ENCODE assay signal across 1 cellular context in the genomic region with DNA sequence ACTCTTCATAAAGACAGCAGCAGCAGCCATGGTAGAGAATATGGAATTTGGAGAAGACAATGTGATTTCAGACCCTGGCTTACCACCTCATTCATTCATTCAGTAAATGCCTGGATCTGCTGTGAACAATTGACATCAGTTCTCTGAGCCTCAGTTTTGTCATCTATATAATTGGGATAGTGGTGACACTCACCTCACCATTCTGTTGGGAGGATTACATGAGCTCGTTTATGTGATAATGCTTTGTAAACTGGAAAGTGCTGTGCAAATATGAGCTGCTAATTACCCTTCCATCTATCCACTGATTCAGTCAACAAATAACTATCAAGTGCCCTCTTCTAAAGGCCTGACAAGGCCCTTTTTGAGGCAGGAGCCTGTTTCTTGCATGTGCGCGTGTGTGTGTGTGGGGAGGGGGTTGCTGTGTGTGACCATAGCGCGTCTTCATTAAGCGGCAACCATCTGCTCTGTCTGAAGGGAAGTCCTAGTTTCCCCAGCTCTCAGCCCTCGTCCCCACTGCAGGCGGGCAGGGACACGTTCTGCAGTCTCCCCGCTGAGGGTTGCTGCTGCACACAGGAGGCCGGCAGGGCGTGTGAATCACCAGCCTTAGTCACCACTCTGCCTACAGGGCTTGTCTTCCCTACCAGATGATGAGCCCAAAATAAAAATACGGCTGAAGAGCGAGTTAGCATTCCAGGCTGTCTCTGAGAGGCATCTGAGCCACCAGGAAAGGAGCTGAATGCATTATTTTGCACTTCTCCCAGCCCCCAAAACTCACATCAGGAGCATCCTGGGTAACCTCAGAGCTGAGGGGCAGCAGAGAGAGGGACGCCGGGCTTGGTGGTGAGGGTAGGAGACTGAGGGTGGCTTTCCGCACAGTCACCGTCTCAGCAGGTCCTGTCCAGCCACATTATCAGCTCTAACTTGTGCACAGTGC.
TF ChIP-seq lines count a peak whose summit lies in the region.

No MANE protein-coding gene starts in this region.

TF ChIP-seq in A549, 52 proteins besides CTCF, POLR2A, EP300 and RAD21 (continued from another document):
- TF ChIP-seq ELK1 (IDR thresholded peaks at IDR 0.05; ENCODE audit: low read depth, low read length) (no peak), FOXS1 (CRISPR knock-in tag; IDR thresholded peaks at IDR 0.05) (0 out of 2 replicates have a peak, but pooled peaks have one; percentile 8), BHLHE40 (IDR thresholded peaks at IDR 0.05; ENCODE audit: low read depth, low read length) (no peak), KDM5A (IDR thresholded peaks at IDR 0.05) (no peak), FOSL2 (IDR thresholded peaks at IDR 0.05) (peak; percentile 84), FOSL2 (CRISPR knock-in tag; IDR thresholded peaks at IDR 0.05) (peak; percentile 96), REST (IDR thresholded peaks at IDR 0.05) (no peak)
